Comparison of ENCODE assay signal across 8 cellular contexts in the genomic region with DNA sequence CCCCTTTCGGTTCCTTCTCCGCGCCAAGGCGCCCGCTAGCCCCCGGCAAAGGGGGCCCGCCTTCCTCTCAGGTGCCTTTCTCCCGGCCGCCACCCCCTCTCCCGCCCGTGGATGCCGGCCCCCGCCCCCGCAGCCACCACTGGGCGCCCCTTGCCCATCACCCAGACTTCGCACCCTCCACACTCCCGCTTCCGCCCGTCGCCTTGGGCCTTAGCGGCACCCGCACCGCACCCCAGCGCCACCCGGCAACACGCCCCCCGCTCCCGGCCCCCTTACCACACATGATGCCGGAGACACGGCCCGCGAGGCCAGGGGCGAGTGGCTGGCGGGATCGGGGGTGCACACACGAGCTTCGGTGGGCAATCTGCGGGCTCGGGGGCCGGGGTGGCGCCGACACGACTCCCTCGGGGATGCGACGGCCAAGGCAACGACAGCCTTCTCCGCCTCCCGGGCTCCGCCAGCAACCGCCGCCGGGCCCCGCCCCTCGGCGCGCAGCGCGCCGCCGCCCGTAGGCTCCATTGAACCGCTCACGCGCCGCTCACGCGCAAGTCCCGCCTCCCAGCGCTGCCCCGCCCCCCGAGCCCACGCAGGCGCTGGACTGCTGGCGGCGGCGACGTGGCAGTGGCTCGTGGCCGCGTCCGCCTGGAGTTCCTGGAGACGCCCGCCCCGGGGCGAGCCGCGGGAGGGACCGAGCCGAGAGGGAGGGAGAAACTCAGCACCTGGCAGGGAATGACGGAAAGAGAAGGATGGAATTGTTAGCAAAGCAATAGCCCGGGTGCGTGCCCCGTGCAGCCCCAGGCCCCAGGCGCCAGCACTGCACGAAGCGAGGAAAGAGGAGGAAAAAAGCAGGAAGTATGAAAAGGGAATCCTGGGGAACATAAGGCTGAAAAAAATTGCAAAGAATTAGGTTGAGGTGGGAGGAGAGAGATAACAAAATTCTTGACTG. TPM values are rescaled to one million over a fixed set of nuclear protein-coding genes. Genes with fewer than 3 reads are reported as not detected.
DNase-seq lines count a peak whose midpoint lies in the region; ATAC-seq, FAIRE-seq and TF ChIP-seq lines count a peak whose summit lies in the region.

GFPT1 (minus strand) TSS at position 439 of the 946 bp plus-strand sequence; CDS start at position 283, 156 bp downstream.

- peak within 1 kb of the TSS; percentile 94 for H3K4me3 Mint-ChIP-seq in activated naive CD8-positive, alpha-beta T cell treated with anti-CD3 and anti-CD28 coated beads, Interleukin-2, amount 10 ng/mL, durations not matched to agents 7 days and 5 days

- peak within 1 kb of the TSS; percentile 99 for H3K4me2 ChIP-seq in SU-DHL-6 (ENCODE audit: low read depth, low read length, poor library complexity, severe bottlenecking)

- H3K9me3 ChIP-seq in SU-DHL-6 (ENCODE audit: insufficient read depth, low read length): no peaks in the 10 kb centered on the region
- H3K9me3 ChIP-seq in pancreas: no peaks in the 10 kb centered on the region
- no peaks in the 10 kb centered on the region for H3K9me3 ChIP-seq in thyroid gland

- H3K4me1 ChIP-seq in pancreas (peaks cover 3 to 24% (median 11%) of the 10 kb centered on the region in 3 donors), thyroid gland (peaks cover 13 to 15% of the 10 kb centered on the region in 2 donors)

- no peaks in the 10 kb centered on the region for H3F3A ChIP-seq in SU-DHL-6 (ENCODE audit: insufficient read depth)

- ATAC-seq in HG02678 (IDR thresholded peaks at IDR 0.05; ENCODE audit: unreplicated experiment): peak; percentile 88
- peak; percentile 96 for ATAC-seq in activated naive CD8-positive, alpha-beta T cell treated with anti-CD3 and anti-CD28 coated beads, Interleukin-2, amount 10 ng/mL, durations not matched to agents 7 days and 5 days (ENCODE audit: low read depth)
- ATAC-seq in pancreas: peak; percentile 91 to 97 (median 96)

- H3K27ac ChIP-seq in SU-DHL-6 (ENCODE audit: low read depth, low read length) (peak within 1 kb of the TSS; percentile 48), pancreas (peak within 1 kb of the TSS; percentile 72 to 97 (median 86)), thyroid gland (peak within 1 kb of the TSS; percentile 72 to 87 (median 85))

- H3K4me3 ChIP-seq in SU-DHL-6 (ENCODE audit: insufficient read depth, low read length, poor library complexity, severe bottlenecking) (peak within 1 kb of the TSS; percentile 96), pancreas (peak within 1 kb of the TSS; percentile 75 to 92 (median 88)), thyroid gland (replicated peaks in 1 of 3) (peak within 1 kb of the TSS; percentile 24 to 99 (median 94))

- peak within 1 kb of the TSS; percentile 89 for H3K9ac ChIP-seq in SU-DHL-6 (ENCODE audit: low read length)

- H3K27me3 ChIP-seq in SU-DHL-6 (ENCODE audit: low read length): no peaks in the 10 kb centered on the region
- no peaks in the 10 kb centered on the region for H3K27me3 ChIP-seq in pancreas
- H3K27me3 ChIP-seq in thyroid gland: no peaks in the 10 kb centered on the region

- H3K9me2 ChIP-seq in SU-DHL-6 (replicated peaks; ENCODE audit: insufficient read depth, low read length): no peaks in the 10 kb centered on the region

- H3K27ac Mint-ChIP-seq in activated naive CD8-positive, alpha-beta T cell treated with anti-CD3 and anti-CD28 coated beads, Interleukin-2, amount 10 ng/mL, durations not matched to agents 7 days and 5 days: peak within 1 kb of the TSS; percentile 84

- TF ChIP-seq POLR2A in GM10847 (IDR thresholded peaks at IDR 0.05; ENCODE audit: extremely low read depth, insufficient read length): peak; percentile 84
- TF ChIP-seq POLR2A in thyroid gland (IDR thresholded peaks at IDR 0.05): peak; percentile 37 to 94

- peak; percentile 88 for DNase-seq in NCI-H128 (lab: John Stamatoyannopoulos, UW; ENCODE audit: unreplicated experiment)
- DNase-seq in activated naive CD8-positive, alpha-beta T cell treated with anti-CD3 and anti-CD28 coated beads, Interleukin-2, amount 10 ng/mL, durations not matched to agents 7 days and 5 days: peak; percentile 97
- DNase-seq in head of caudate nucleus: peak; percentile 82 to 97 (median 93)
- peak; percentile 95 to 98 (median 98) for DNase-seq in pancreas
- DNase-seq in thyroid gland: peak; percentile 96

- 1% methylated on average over 71 to 97 of the region's 97 CpGs for WGBS in pancreas, 2 donors
- WGBS in thyroid gland, 2 donors: 2% methylated on average over 36 to 49 of the region's 97 CpGs

- POLR2A ChIA-PET in activated naive CD8-positive, alpha-beta T cell treated with anti-CD3 and anti-CD28 coated beads, Interleukin-2, amount 10 ng/mL, durations not matched to agents 7 days and 5 days (lab: Charles Lee): interaction anchor here (0.5 to 2.3 kb wide), 2 partner anchors 50 to 911 kb away, joined by 5 to 7 read pairs; partner anchors contain the start of gene NFU1

- H3K4me1 Mint-ChIP-seq in activated naive CD8-positive, alpha-beta T cell treated with anti-CD3 and anti-CD28 coated beads, Interleukin-2, amount 10 ng/mL, durations not matched to agents 7 days and 5 days: peaks cover 29% of the 10 kb centered on the region

- peaks cover 5% of the 10 kb centered on the region for H3K36me3 Mint-ChIP-seq in activated naive CD8-positive, alpha-beta T cell treated with anti-CD3 and anti-CD28 coated beads, Interleukin-2, amount 10 ng/mL, durations not matched to agents 7 days and 5 days

- H4K20me1 ChIP-seq in SU-DHL-6 (ENCODE audit: low read depth, low read length): no peaks in the 10 kb centered on the region

- no peaks in the 10 kb centered on the region for H3K36me3 ChIP-seq in SU-DHL-6 (ENCODE audit: low read length)
- H3K36me3 ChIP-seq in pancreas: no peaks in the 10 kb centered on the region
- H3K36me3 ChIP-seq in thyroid gland: no peaks in the 10 kb centered on the region

- H3K79me2 ChIP-seq in SU-DHL-6 (ENCODE audit: insufficient read depth, low read length): peaks cover 49% of the 10 kb centered on the region

- intact Hi-C loops in head of caudate nucleus (cut with DNase I) (loop anchor here (5.0 kb wide), 2 partner anchors 50 to 255 kb away; partner anchors contain the start of genes AAK1 and NFU1), pancreas (cut with DNase I) (loop anchor here in 1 of 3 donors (10.0 kb wide), 1 partner anchor 48 kb away; the partner anchor contains the start of gene NFU1), thyroid gland (cut with DNase I) (loop anchor here (10.0 kb wide), 1 partner anchor 328 kb away; no protein-coding TSS in a partner anchor)

- peak within 1 kb of the TSS; percentile 92 for H2AFZ ChIP-seq in SU-DHL-6 (ENCODE audit: low read depth, low read length, severe bottlenecking)

- H3K27me3 Mint-ChIP-seq in activated naive CD8-positive, alpha-beta T cell treated with anti-CD3 and anti-CD28 coated beads, Interleukin-2, amount 10 ng/mL, durations not matched to agents 7 days and 5 days: no peaks in the 10 kb centered on the region

- no peak for TF ChIP-seq CTCF in SU-DHL-6 (IDR thresholded peaks at IDR 0.05; ENCODE audit: insufficient read depth, low read length, poor library complexity, severe bottlenecking)
- no peak for TF ChIP-seq CTCF in pancreas (IDR thresholded peaks at IDR 0.05)
- TF ChIP-seq CTCF in thyroid gland (IDR thresholded peaks at IDR 0.05): peak in 1 of 6 experiments; percentile 2

- H3K9me3 Mint-ChIP-seq in activated naive CD8-positive, alpha-beta T cell treated with anti-CD3 and anti-CD28 coated beads, Interleukin-2, amount 10 ng/mL, durations not matched to agents 7 days and 5 days: no peaks in the 10 kb centered on the region

- no peak for FAIRE-seq in pancreas (lab: Jason Lieb, UNC)

RNA-seq across cellular contexts. Expression of gene GFPT1, which starts in this region (rescaled TPM):
- total RNA-seq in activated naive CD8-positive, alpha-beta T cell treated with anti-CD3 and anti-CD28 coated beads, Interleukin-2, amount 10 ng/mL, durations not matched to agents 7 days and 5 days: 10 to 100 TPM; 20.8 to 22.4 TPM
- 10 to 100 TPM; 35.2 to 78.0 (median 47.7) TPM for total RNA-seq in pancreas
- 10 to 100 TPM in 1 of 2 donors, 1 to 10 TPM in 1; 7.8 to 14.6 TPM for polyA plus RNA-seq in pancreas
- 100 to 1,000 TPM in 1 of 4 donors, 10 to 100 TPM in 3; 56.7 to 125 (median 71.3) TPM for total RNA-seq in thyroid gland

Comparison
In these comparisons a context has a peak if more than half of its experiments do, and no peak if none do; other contexts are left out.
1. Peak in every context shown above with its lines: DNase-seq, ATAC-seq, H3K4me3 ChIP-seq and H3K27ac ChIP-seq.